In genomic region chr3:191331443-191331842, GRCh38 we compare ENCODE assay signal across 8 cellular contexts. TPM values are rescaled to one million over a fixed set of nuclear protein-coding genes. Genes with fewer than 3 reads are reported as not detected.
A peak's percentile ranks its signal among the peaks of the same experiment; 100 is the strongest.
DNase-seq lines count a peak whose midpoint lies in the region; ATAC-seq and TF ChIP-seq lines count a peak whose summit lies in the region.

No MANE protein-coding gene starts in this region.

- H3K4me1 ChIP-seq in RWPE2 (ENCODE audit: insufficient read depth, poor library complexity, severe bottlenecking) (peaks cover 25% of the 10 kb centered on the region), skeletal muscle tissue (ENCODE audit: control insufficient read depth in 3 of 3, insufficient read depth in 3 of 3, low read length in 3 of 3) (peaks cover 18 to 26% (median 24%) of the 10 kb centered on the region in 3 donors)

- no peaks in the 10 kb centered on the region for H3K27me3 ChIP-seq in RWPE2 (ENCODE audit: insufficient read depth, poor library complexity, severe bottlenecking)
- H3K27me3 ChIP-seq in skeletal muscle tissue (ENCODE audit: control insufficient read depth in 3 of 3, insufficient read depth in 3 of 3, low read length in 3 of 3), result no peaks in the 10 kb centered on the region

- ATAC-seq in RWPE2 (ENCODE audit: low read depth) (peak; percentile 28; the same call in 1 of the 3 replicates), GM21447 (IDR thresholded peaks at IDR 0.05; ENCODE audit: unreplicated experiment) (no peak)

- H3K9ac ChIP-seq in skeletal muscle tissue (ENCODE audit: low read depth in 1 of 3, low read length in 3 of 3), result peak overlapping the region in 2 of 3 donors; percentile 88 to 89

- H3K4me3 ChIP-seq in GM08714 (ENCODE audit: low read length) (peak overlapping the region; percentile 95; the same call in 1 of the 2 replicates), RWPE2 (ENCODE audit: severe bottlenecking) (peak overlapping the region; percentile 86), skeletal muscle tissue (ENCODE audit: low read length in 3 of 3) (peak overlapping the region; percentile 75 to 82 (median 82))

- TF ChIP-seq CTCF in RWPE2 (IDR thresholded peaks at IDR 0.05; ENCODE audit: poor library complexity, severe bottlenecking), result no peak

- no peak for DNase-seq in RWPE2 (ENCODE audit: low spot score)
- DNase-seq in foreskin melanocyte, result peak; percentile 15
- no peak for DNase-seq in hippocampal formation (lab: John Stamatoyannopoulos, UW)
- DNase-seq in NCI-H1417 (lab: John Stamatoyannopoulos, UW), result no peak
- DNase-seq in G401 (ENCODE audit: low spot score), result no peak

- H3K36me3 ChIP-seq in RWPE2 (ENCODE audit: low read depth) (0 out of 2 replicates have a peak, but pooled peaks cover 7% of the 10 kb centered on the region), skeletal muscle tissue (ENCODE audit: control insufficient read depth in 3 of 3, insufficient read depth in 3 of 3, low read length in 3 of 3) (no peaks in the 10 kb centered on the region)

- H3K9me3 ChIP-seq in RWPE2 (ENCODE audit: severe bottlenecking) (no peaks in the 10 kb centered on the region), skeletal muscle tissue (ENCODE audit: control insufficient read depth in 3 of 3, low read length in 3 of 3) (no peaks in the 10 kb centered on the region)

- in situ Hi-C loops in G401 (cut with HindIII; ENCODE audit: low sequenced_read_pairs), result no loop called here

- H3K27ac ChIP-seq in RWPE2 (ENCODE audit: poor library complexity, severe bottlenecking) (peak overlapping the region; percentile 82), skeletal muscle tissue (ENCODE audit: low read depth, low read length) (peak overlapping the region; percentile 86)

RNA-seq across cellular contexts. Expression of gene UTS2B, which starts 1.1 kb away (rescaled TPM):
- total RNA-seq in skeletal muscle tissue, result not detected
- not detected in 2 replicates for total RNA-seq in G401 (2014; rRNA removed; shearing (Covaris generic))

RNA-seq across cellular contexts. Expression of gene CCDC50, which starts 2.2 kb away (rescaled TPM):
- total RNA-seq in skeletal muscle tissue, result 24.0 TPM
- 29.1 and 47.5 TPM in 2 replicates for total RNA-seq in G401 (2014; rRNA removed; shearing (Covaris generic))
